Comparison of ENCODE assay signal across 1 cellular context in the genomic region with DNA sequence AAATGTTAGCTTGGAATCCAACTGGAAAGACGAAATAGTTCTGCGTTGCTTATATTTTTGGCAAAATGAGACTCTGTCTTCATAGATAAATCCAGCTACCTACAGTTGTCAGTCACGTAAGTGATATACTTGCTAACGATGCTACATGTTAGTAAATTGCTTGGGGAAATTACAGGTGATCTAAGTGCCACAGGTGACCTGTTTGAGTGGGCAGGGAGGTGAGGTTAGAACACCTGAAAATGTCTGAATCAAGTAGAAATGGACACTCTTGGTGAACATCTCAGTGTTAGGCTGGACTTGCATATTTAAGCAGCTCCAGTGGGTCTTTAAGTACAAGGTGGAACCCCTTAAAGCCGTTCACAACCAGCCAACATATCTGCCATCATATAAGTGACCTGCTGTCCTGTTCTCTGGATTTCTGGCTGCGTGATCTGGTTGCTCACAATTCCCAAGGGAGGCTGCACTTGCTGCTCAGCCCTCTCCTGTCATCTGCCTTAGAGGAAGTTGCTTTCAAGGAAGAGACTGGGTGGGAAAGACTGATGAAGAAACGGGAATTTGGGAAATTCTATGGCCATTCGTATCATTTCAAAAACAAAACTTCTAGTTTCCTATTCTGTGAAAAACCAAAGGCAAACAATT.
TF ChIP-seq lines count a peak whose summit lies in the region.

No MANE protein-coding gene starts in this region.

TF ChIP-seq in SK-N-SH treated with all-trans-retinoic acid at 6 μM for 48 hours, 23 proteins besides CTCF, POLR2A, EP300 and RAD21 (continued from another document):
- no peak for TF ChIP-seq ZNF565 (CRISPR knock-in tag; conservative IDR thresholded peaks at IDR 0.05; ENCODE audit: low read depth)
- no peak for TF ChIP-seq ISL1 (CRISPR knock-in tag; IDR thresholded peaks at IDR 0.05)
- TF ChIP-seq CSDC2 (CRISPR knock-in tag; IDR thresholded peaks at IDR 0.05): no peak
- no peak for TF ChIP-seq SNAI2 (CRISPR knock-in tag; IDR thresholded peaks at IDR 0.05)
- TF ChIP-seq, protein P1, sequence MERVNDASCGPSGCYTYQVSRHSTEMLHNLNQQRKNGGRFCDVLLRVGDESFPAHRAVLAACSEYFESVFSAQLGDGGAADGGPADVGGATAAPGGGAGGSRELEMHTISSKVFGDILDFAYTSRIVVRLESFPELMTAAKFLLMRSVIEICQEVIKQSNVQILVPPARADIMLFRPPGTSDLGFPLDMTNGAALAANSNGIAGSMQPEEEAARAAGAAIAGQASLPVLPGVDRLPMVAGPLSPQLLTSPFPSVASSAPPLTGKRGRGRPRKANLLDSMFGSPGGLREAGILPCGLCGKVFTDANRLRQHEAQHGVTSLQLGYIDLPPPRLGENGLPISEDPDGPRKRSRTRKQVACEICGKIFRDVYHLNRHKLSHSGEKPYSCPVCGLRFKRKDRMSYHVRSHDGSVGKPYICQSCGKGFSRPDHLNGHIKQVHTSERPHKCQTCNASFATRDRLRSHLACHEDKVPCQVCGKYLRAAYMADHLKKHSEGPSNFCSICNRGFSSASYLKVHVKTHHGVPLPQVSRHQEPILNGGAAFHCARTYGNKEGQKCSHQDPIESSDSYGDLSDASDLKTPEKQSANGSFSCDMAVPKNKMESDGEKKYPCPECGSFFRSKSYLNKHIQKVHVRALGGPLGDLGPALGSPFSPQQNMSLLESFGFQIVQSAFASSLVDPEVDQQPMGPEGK (CRISPR knock-in tag; IDR thresholded peaks at IDR 0.05; ENCODE audit: borderline replicate concordance): no peak
- no peak for TF ChIP-seq TCF4 (CRISPR knock-in tag; IDR thresholded peaks at IDR 0.05; ENCODE audit: borderline replicate concordance)
- no peak for TF ChIP-seq ZNF8 (CRISPR knock-in tag; IDR thresholded peaks at IDR 0.05)
- TF ChIP-seq RARB (CRISPR knock-in tag; IDR thresholded peaks at IDR 0.05): no peak
- TF ChIP-seq, protein P2, sequence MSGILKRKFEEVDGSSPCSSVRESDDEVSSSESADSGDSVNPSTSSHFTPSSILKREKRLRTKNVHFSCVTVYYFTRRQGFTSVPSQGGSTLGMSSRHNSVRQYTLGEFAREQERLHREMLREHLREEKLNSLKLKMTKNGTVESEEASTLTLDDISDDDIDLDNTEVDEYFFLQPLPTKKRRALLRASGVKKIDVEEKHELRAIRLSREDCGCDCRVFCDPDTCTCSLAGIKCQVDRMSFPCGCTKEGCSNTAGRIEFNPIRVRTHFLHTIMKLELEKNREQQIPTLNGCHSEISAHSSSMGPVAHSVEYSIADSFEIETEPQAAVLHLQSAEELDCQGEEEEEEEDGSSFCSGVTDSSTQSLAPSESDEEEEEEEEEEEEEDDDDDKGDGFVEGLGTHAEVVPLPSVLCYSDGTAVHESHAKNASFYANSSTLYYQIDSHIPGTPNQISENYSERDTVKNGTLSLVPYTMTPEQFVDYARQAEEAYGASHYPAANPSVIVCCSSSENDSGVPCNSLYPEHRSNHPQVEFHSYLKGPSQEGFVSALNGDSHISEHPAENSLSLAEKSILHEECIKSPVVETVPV (CRISPR knock-in tag; IDR thresholded peaks at IDR 0.05): no peak
- no peak for TF ChIP-seq TOX (CRISPR knock-in tag; IDR thresholded peaks at IDR 0.05; ENCODE audit: borderline replicate concordance)
- no peak for TF ChIP-seq ESRRG (CRISPR knock-in tag; IDR thresholded peaks at IDR 0.05)
